ENCODE assay signal across 19 cellular contexts in the genomic region with DNA sequence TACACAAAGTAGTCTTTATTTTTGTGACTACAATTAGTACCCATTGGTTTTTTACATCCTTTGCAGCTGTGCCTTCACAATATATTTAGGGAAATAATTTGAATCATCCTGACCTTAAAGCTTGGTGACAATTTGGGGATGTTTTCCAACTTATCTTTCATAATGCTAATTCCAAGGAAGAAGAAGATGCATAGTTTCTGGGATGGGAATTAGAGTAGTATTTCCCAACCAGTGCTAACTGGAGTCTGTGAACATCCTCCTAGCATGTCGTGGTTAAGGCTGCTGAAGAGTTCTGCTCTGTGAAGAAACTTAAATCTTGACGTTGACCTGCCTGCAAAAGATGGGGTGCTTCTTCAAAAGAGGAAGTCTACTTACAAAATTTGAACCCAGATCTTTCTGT.
"Had no signal": no experiment of that assay in that cellular context is flagged by ENCODE, and none has a peak within 500 bp of the region (broad histone marks: within the 10 kb centered on the region; RNA-seq: fewer than 3 reads in every experiment).

No MANE protein-coding gene starts in this region.

- H3K27me3 Mint-ChIP-seq: activated B cell treated with CpG ODN at 0.5 μM for 24 hours; activated CD8-positive, alpha-beta memory T cell treated with anti-CD3 and anti-CD28 coated beads, Interleukin-2, amount 10 ng/mL, durations not matched to agents 7 days and 5 days; activated naive CD8-positive, alpha-beta T cell treated with anti-CD3 and anti-CD28 coated beads for 36 hours; brain; type B pancreatic cell had no signal

- H3K36me3 ChIP-seq: gastrocnemius medialis, left ventricle myocardium inferior had no signal

- H3K36me3 Mint-ChIP-seq: activated CD8-positive, alpha-beta memory T cell treated with anti-CD3 and anti-CD28 coated beads, Interleukin-2, amount 10 ng/mL, durations not matched to agents 7 days and 5 days; activated naive CD8-positive, alpha-beta T cell treated with anti-CD3 and anti-CD28 coated beads for 36 hours; immature natural killer cell; type B pancreatic cell had no signal

- H3K27ac Mint-ChIP-seq: activated B cell treated with CpG ODN at 0.5 μM for 24 hours; activated CD4-positive, alpha-beta memory T cell treated with anti-CD3 and anti-CD28 coated beads, Interleukin-2, amount 10 ng/mL, durations not matched to agents 7 days and 5 days; activated CD8-positive, alpha-beta memory T cell treated with anti-CD3 and anti-CD28 coated beads, Interleukin-2, amount 10 ng/mL, durations not matched to agents 7 days and 5 days; activated naive CD8-positive, alpha-beta T cell treated with anti-CD3 and anti-CD28 coated beads for 36 hours; brain; immature natural killer cell; stimulated activated naive CD8-positive, alpha-beta T cell treated with anti-CD3 and anti-CD28 coated beads, Interleukin-15, Interleukin-2, amounts not matched to agents 100 ng/mL and 50 ng/mL, for 24 hours; type B pancreatic cell had no signal

- H3K27me3 ChIP-seq: dorsolateral prefrontal cortex, gastrocnemius medialis had no signal

- H3K9me3 ChIP-seq: gastrocnemius medialis, left ventricle myocardium inferior had no signal

- H3K4me3 ChIP-seq: dorsolateral prefrontal cortex, gastrocnemius medialis, left ventricle myocardium inferior had no signal

- H3K4me1 Mint-ChIP-seq: activated B cell treated with CpG ODN at 0.5 μM for 24 hours; activated CD4-positive, alpha-beta memory T cell treated with anti-CD3 and anti-CD28 coated beads, Interleukin-2, amount 10 ng/mL, durations not matched to agents 7 days and 5 days; activated CD8-positive, alpha-beta memory T cell treated with anti-CD3 and anti-CD28 coated beads, Interleukin-2, amount 10 ng/mL, durations not matched to agents 7 days and 5 days; activated naive CD8-positive, alpha-beta T cell treated with anti-CD3 and anti-CD28 coated beads for 36 hours; immature natural killer cell had no signal

- H3K4me1 ChIP-seq: gastrocnemius medialis, left ventricle myocardium inferior had no signal

- H3K4me3 Mint-ChIP-seq: activated B cell treated with CpG ODN at 0.5 μM for 24 hours; activated CD4-positive, alpha-beta memory T cell treated with anti-CD3 and anti-CD28 coated beads, Interleukin-2, amount 10 ng/mL, durations not matched to agents 7 days and 5 days; activated CD8-positive, alpha-beta memory T cell treated with anti-CD3 and anti-CD28 coated beads, Interleukin-2, amount 10 ng/mL, durations not matched to agents 7 days and 5 days; activated naive CD8-positive, alpha-beta T cell treated with anti-CD3 and anti-CD28 coated beads for 36 hours; brain; immature natural killer cell; stimulated activated naive CD8-positive, alpha-beta T cell treated with anti-CD3 and anti-CD28 coated beads, Interleukin-15, Interleukin-2, amounts not matched to agents 100 ng/mL and 50 ng/mL, for 24 hours; type B pancreatic cell had no signal

- DNase-seq: activated B cell treated with CpG ODN at 0.5 μM for 24 hours; activated CD4-positive, alpha-beta memory T cell treated with anti-CD3 and anti-CD28 coated beads, Interleukin-2, amount 10 ng/mL, durations not matched to agents 7 days and 5 days; activated CD4-positive, alpha-beta T cell treated with anti-CD3 and anti-CD28 coated beads for 48 hours; activated CD8-positive, alpha-beta memory T cell treated with anti-CD3 and anti-CD28 coated beads, Interleukin-2, amount 10 ng/mL, durations not matched to agents 7 days and 5 days; activated naive CD4-positive, alpha-beta T cell; activated naive CD8-positive, alpha-beta T cell treated with anti-CD3 and anti-CD28 coated beads for 36 hours; central memory CD4-positive, alpha-beta T cell; dorsolateral prefrontal cortex; gastrocnemius medialis; head of caudate nucleus; immature natural killer cell; left ventricle myocardium inferior; mammary epithelial cell; occipital lobe; retina; T-helper 2 cell had no signal

- H3K9me3 Mint-ChIP-seq: activated B cell treated with CpG ODN at 0.5 μM for 24 hours; activated CD4-positive, alpha-beta memory T cell treated with anti-CD3 and anti-CD28 coated beads, Interleukin-2, amount 10 ng/mL, durations not matched to agents 7 days and 5 days; activated naive CD8-positive, alpha-beta T cell treated with anti-CD3 and anti-CD28 coated beads for 36 hours; stimulated activated naive CD8-positive, alpha-beta T cell treated with anti-CD3 and anti-CD28 coated beads, Interleukin-15, Interleukin-2, amounts not matched to agents 100 ng/mL and 50 ng/mL, for 24 hours; type B pancreatic cell had no signal

- H3K27ac ChIP-seq: dorsolateral prefrontal cortex, gastrocnemius medialis, left ventricle myocardium inferior had no signal
